ENCODE assay signal across 1 cellular context in the genomic region with DNA sequence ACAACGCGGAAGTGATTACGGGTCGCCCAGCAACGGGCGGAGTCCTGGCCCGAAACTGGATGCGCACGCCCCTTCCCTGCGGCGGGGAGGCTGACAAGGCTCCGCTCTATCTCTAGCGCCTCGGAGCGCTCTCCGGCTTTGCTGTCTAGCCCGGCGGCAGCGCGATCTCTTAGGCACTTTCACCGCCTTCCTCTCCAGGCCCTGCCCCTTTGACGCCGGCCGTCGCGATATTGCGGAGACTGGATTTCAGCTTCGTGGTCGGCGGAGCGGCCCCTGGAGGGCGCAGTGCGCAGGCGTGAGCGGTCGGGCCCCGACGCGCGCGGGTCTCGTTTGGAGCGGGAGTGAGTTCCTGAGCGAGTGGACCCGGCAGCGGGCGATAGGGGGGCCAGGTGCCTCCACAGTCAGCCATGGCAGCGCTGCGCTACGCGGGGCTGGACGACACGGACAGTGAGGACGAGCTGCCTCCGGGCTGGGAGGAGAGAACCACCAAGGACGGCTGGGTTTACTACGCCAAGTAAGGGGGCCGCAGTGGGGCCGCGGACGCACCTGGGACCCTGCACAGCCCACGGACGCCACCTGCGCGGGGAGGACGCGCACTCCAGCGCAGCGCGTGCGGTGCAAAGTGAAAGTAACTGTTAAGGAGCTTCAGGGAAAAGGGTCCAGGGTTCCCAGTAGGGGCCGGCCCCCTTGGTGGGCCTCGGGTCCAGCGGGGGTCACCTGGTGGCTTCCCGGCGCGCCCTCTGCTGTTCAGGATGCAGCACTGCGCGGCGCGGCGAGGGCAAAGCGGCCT.
A peak's percentile ranks its signal among the peaks of the same experiment; 100 is the strongest.
TF ChIP-seq lines count a peak whose summit lies in the region.

Gene WWOX, plus strand, starts transcription at position 283 of the 790 bp plus-strand sequence.

TF ChIP-seq in K562, 482 proteins besides CTCF, POLR2A, EP300 and RAD21 (continued from another document and continues in another):
- TF ChIP-seq REST (CRISPR knock-in tag; IDR thresholded peaks at IDR 0.05; ENCODE audit: low read depth) (no peak), ZNF589 (CRISPR knock-in tag; IDR thresholded peaks at IDR 0.05; ENCODE audit: low read depth) (no peak), NEUROD1 (IDR thresholded peaks at IDR 0.05; ENCODE audit: borderline replicate concordance, low read depth, low read length, partially characterized antibody) (peak; percentile 100), BRD4 (IDR thresholded peaks at IDR 0.05) (no peak), FOXM1 (IDR thresholded peaks at IDR 0.05; ENCODE audit: low read depth) (peak; percentile 76), FOXM1 (CRISPR knock-in tag; IDR thresholded peaks at IDR 0.05; ENCODE audit: low read depth) (peak; percentile 79; the same call in 1 of the 2 replicates), ZNF253 (CRISPR knock-in tag; conservative IDR thresholded peaks at IDR 0.05) (no peak), CCNT2 (IDR thresholded peaks at IDR 0.05; ENCODE audit: borderline replicate concordance, extremely low read depth, insufficient read length, low read depth, low read length) (peak; percentile 75), NONO (IDR thresholded peaks at IDR 0.05; ENCODE audit: low read depth in 2 of 2, low read length in 1 of 2) (0 out of 4 replicates have a peak, but pooled peaks of 1 of the 2 experiments have one; percentile 47), OTX1 (CRISPR knock-in tag; IDR thresholded peaks at IDR 0.05) (no peak), ZNF384 (IDR thresholded peaks at IDR 0.05; ENCODE audit: low read depth, low read length) (no peak), RBM15 (IDR thresholded peaks at IDR 0.05; ENCODE audit: insufficient read depth, low read length) (no peak), C11orf30 (IDR thresholded peaks at IDR 0.05; ENCODE audit: low read depth) (no peak), IFI16 (CRISPR knock-in tag; IDR thresholded peaks at IDR 0.05) (no peak), EP400 (IDR thresholded peaks at IDR 0.05) (peak; percentile 52; the same call in 1 of the 2 replicates), HDAC6 (IDR thresholded peaks at IDR 0.05; ENCODE audit: low read depth, low read length) (no peak), KHSRP (IDR thresholded peaks at IDR 0.05) (no peak), KLF6 (CRISPR knock-in tag; IDR thresholded peaks at IDR 0.05; ENCODE audit: borderline replicate concordance) (no peak), PHF21A (IDR thresholded peaks at IDR 0.05; ENCODE audit: borderline replicate concordance, low read depth) (no peak), EGR1 (conservative IDR thresholded peaks at IDR 0.05) (0 out of 2 replicates have a peak, but pooled peaks have one; percentile 25), SNRNP70 (optimal IDR thresholded peaks at IDR 0.05; ENCODE audit: low read depth, low read length) (no peak), ESRRA (IDR thresholded peaks at IDR 0.05; ENCODE audit: borderline replicate concordance, low read depth) (peak; percentile 91), MYNN (IDR thresholded peaks at IDR 0.05) (no peak; the same call in 1 of the 2 replicates), MYNN (CRISPR knock-in tag; IDR thresholded peaks at IDR 0.05) (no peak), CHD7 (IDR thresholded peaks at IDR 0.05; ENCODE audit: low read depth, low read length) (no peak), EHMT2 (IDR thresholded peaks at IDR 0.05) (no peak), MYC (IDR thresholded peaks at IDR 0.05; ENCODE audit: low read depth, low read length) (peak; percentile 67), MYC (CRISPR knock-in tag; IDR thresholded peaks at IDR 0.05; ENCODE audit: borderline replicate concordance, low read depth) (no peak)
- TF ChIP-seq, protein P1, sequence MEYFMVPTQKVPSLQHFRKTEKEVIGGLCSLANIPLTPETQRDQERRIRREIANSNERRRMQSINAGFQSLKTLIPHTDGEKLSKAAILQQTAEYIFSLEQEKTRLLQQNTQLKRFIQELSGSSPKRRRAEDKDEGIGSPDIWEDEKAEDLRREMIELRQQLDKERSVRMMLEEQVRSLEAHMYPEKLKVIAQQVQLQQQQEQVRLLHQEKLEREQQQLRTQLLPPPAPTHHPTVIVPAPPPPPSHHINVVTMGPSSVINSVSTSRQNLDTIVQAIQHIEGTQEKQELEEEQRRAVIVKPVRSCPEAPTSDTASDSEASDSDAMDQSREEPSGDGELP (CRISPR knock-in tag; IDR thresholded peaks at IDR 0.05; ENCODE audit: borderline replicate concordance) = peak; percentile 83
- TF ChIP-seq, protein P2, sequence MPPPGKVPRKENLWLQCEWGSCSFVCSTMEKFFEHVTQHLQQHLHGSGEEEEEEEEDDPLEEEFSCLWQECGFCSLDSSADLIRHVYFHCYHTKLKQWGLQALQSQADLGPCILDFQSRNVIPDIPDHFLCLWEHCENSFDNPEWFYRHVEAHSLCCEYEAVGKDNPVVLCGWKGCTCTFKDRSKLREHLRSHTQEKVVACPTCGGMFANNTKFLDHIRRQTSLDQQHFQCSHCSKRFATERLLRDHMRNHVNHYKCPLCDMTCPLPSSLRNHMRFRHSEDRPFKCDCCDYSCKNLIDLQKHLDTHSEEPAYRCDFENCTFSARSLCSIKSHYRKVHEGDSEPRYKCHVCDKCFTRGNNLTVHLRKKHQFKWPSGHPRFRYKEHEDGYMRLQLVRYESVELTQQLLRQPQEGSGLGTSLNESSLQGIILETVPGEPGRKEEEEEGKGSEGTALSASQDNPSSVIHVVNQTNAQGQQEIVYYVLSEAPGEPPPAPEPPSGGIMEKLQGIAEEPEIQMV (tag; conservative IDR thresholded peaks at IDR 0.05; ENCODE audit: low read depth) = no peak
- TF ChIP-seq, protein P3, sequence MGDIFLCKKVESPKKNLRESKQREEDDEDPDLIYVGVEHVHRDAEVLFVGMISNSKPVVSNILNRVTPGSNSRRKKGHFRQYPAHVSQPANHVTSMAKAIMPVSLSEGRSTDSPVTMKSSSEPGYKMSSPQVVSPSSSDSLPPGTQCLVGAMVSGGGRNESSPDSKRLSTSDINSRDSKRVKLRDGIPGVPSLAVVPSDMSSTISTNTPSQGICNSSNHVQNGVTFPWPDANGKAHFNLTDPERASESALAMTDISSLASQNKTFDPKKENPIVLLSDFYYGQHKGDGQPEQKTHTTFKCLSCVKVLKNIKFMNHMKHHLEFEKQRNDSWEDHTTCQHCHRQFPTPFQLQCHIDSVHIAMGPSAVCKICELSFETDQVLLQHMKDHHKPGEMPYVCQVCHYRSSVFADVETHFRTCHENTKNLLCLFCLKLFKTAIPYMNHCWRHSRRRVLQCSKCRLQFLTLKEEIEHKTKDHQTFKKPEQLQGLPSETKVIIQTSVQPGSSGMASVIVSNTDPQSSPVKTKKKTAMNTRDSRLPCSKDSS (IDR thresholded peaks at IDR 0.05; ENCODE audit: low read depth, partially characterized antibody) = no peak
- TF ChIP-seq, protein P4, sequence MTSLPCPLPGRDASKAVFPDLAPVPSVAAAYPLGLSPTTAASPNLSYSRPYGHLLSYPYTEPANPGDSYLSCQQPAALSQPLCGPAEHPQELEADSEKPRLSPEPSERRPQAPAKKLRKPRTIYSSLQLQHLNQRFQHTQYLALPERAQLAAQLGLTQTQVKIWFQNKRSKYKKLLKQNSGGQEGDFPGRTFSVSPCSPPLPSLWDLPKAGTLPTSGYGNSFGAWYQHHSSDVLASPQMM (CRISPR knock-in tag; IDR thresholded peaks at IDR 0.05) = no peak
- TF ChIP-seq, protein P5, sequence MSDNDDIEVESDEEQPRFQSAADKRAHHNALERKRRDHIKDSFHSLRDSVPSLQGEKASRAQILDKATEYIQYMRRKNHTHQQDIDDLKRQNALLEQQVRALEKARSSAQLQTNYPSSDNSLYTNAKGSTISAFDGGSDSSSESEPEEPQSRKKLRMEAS (CRISPR knock-in tag; IDR thresholded peaks at IDR 0.05) = peak; percentile 71
